Comparison of ENCODE assay signal across 1 cellular context in the genomic region with DNA sequence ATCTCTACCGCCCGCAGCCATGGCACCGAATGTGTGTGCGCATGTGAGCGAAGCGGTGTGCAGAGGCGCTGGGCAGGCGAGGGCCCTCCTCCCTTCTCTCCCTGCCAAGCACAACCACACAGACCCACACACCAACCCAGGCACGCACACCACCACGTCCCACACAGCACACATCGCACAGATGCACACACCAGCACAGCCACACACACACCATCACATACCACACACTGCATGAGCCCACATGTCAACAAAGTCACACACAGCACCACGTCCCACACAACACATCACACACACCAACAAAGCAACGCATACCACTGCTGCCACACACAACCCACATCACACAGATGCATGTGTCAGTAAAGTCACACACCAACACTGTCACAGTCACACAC.
TF ChIP-seq lines count a peak whose summit lies in the region.

No MANE protein-coding gene starts in this region.

TF ChIP-seq in HEK293, 187 proteins besides CTCF, POLR2A, EP300 and RAD21 (continued from another document):
- TF ChIP-seq, protein P1, sequence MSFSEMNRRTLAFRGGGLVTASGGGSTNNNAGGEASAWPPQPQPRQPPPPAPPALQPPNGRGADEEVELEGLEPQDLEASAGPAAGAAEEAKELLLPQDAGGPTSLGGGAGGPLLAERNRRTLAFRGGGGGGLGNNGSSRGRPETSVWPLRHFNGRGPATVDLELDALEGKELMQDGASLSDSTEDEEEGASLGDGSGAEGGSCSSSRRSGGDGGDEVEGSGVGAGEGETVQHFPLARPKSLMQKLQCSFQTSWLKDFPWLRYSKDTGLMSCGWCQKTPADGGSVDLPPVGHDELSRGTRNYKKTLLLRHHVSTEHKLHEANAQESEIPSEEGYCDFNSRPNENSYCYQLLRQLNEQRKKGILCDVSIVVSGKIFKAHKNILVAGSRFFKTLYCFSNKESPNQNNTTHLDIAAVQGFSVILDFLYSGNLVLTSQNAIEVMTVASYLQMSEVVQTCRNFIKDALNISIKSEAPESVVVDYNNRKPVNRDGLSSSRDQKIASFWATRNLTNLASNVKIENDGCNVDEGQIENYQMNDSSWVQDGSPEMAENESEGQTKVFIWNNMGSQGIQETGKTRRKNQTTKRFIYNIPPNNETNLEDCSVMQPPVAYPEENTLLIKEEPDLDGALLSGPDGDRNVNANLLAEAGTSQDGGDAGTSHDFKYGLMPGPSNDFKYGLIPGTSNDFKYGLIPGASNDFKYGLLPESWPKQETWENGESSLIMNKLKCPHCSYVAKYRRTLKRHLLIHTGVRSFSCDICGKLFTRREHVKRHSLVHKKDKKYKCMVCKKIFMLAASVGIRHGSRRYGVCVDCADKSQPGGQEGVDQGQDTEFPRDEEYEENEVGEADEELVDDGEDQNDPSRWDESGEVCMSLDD (tag by site-specific recombination; IDR thresholded peaks at IDR 0.05) = peak; percentile 48; the same call in 1 of the 2 replicates
- 0 out of 2 replicates have a peak, but pooled peaks have one; percentile 52 for TF ChIP-seq ZNF248 (tag by site-specific recombination; IDR thresholded peaks at IDR 0.05)
